Comparison of ENCODE assay signal across 8 cellular contexts in genomic region chr9:21995652-21996275, GRCh38. TPM values are rescaled to one million over a fixed set of nuclear protein-coding genes. Genes with fewer than 3 reads are reported as not detected.
DNase-seq lines count a peak whose midpoint lies in the region; ATAC-seq and TF ChIP-seq lines count a peak whose summit lies in the region.

No MANE protein-coding gene starts in this region.

- TF ChIP-seq CTCF in epithelial cell of proximal tubule (conservative IDR thresholded peaks at IDR 0.05; ENCODE audit: low read depth, low read length) (peak; percentile 34), mucosa of descending colon (IDR thresholded peaks at IDR 0.05) (no peak)

- no peaks in the 10 kb centered on the region for H3K36me3 ChIP-seq in mucosa of descending colon (ENCODE audit: low read depth)

- ATAC-seq in HG03095 (IDR thresholded peaks at IDR 0.05; ENCODE audit: unreplicated experiment), result peak; percentile 25
- peak; percentile 64 for ATAC-seq in mucosa of descending colon
- no peak for ATAC-seq in HG03159 (IDR thresholded peaks at IDR 0.05; ENCODE audit: unreplicated experiment)

- intact Hi-C loops in mucosa of descending colon (cut with DNase I, micrococcal nuclease), result no loop called here

- peaks cover 5% of the 10 kb centered on the region for H3K4me1 ChIP-seq in mucosa of descending colon (ENCODE audit: low read depth)

- DNase-seq in NCI-H510A treated with DMSO at 0.1 percent for 48 hours (lab: John Stamatoyannopoulos, UW), result peak; percentile 14
- DNase-seq in NCI-H510A (lab: John Stamatoyannopoulos, UW), result no peak
- DNase-seq in SW480 (ENCODE audit: low spot score), result peak; percentile 36
- DNase-seq in epithelial cell of proximal tubule (ENCODE audit: low read depth), result no peak
- peak; percentile 64 to 73 (median 73) for DNase-seq in mucosa of descending colon
- peak; percentile 54 for DNase-seq in ureter (ENCODE audit: low spot score)

- H3K9me3 ChIP-seq in mucosa of descending colon, result no peaks in the 10 kb centered on the region

- H3K4me3 ChIP-seq in epithelial cell of proximal tubule (ENCODE audit: low read depth, low read length), result peak overlapping the region; percentile 76
- H3K4me3 ChIP-seq in mucosa of descending colon, result peak overlapping the region; percentile 45

RNA-seq across cellular contexts. Expression of gene CDKN2B-AS1, which starts 1.2 kb away (rescaled TPM):
- 0.87 TPM in 1 of 2 replicates, not detected in the other for total RNA-seq in epithelial cell of proximal tubule
- total RNA-seq in mucosa of descending colon, result 100 to 1,000 TPM in 1 of 3 donors, 10 to 100 TPM in 2; 48.3 to 134 (median 78.7) TPM
- total RNA-seq in ureter, result 1.5 TPM

RNA-seq across cellular contexts. Expression of gene CDKN2A, which starts 1.6 kb away (rescaled TPM):
- total RNA-seq in epithelial cell of proximal tubule (22.4 and 47.7 TPM in 2 replicates), mucosa of descending colon (1 to 10 TPM; 1.0 to 3.6 (median 1.2) TPM), ureter (1.7 TPM)

RNA-seq across cellular contexts. Expression of gene CDKN2B, which starts 13.3 kb away (rescaled TPM):
- total RNA-seq in epithelial cell of proximal tubule, result 12.3 and 25.9 TPM in 2 replicates
- total RNA-seq in mucosa of descending colon, result 100 to 1,000 TPM in 2 of 3 donors, 10 to 100 TPM in 1; 64.8 to 192 (median 119) TPM
- total RNA-seq in ureter, result 6.1 TPM

Comparison
In these comparisons a context has a peak if more than half of its experiments do, and no peak if none do; other contexts are left out.
1. DNase-seq: peak in NCI-H510A treated with DMSO at 0.1 percent for 48 hours (single experiment), SW480 (single experiment), mucosa of descending colon (3 of 3) and ureter (single experiment); none in NCI-H510A (single experiment) and epithelial cell of proximal tubule (single experiment).
2. RNA of gene CDKN2B-AS1, which starts 1.2 kb away (total RNA-seq): 48.3 to 134 TPM in mucosa of descending colon; 1.5 TPM in ureter (single experiment) and 0.87 TPM in epithelial cell of proximal tubule; every median in the first group is over 10 times any median in the second.